Comparison of ENCODE assay signal across 8 cellular contexts in genomic region chr17:76528528-76529223, GRCh38. TPM values are rescaled to one million over a fixed set of nuclear protein-coding genes. Genes with fewer than 3 reads are reported as not detected.
A peak's percentile ranks its signal among the peaks of the same experiment; 100 is the strongest.
DNase-seq lines count a peak whose midpoint lies in the region; ATAC-seq lines count a peak whose summit lies in the region.

No MANE protein-coding gene starts in this region.

- ATAC-seq in GM21619 (IDR thresholded peaks at IDR 0.05; ENCODE audit: unreplicated experiment) (peak; percentile 16), right cardiac atrium (peak; percentile 62 to 66), GM19324 (IDR thresholded peaks at IDR 0.05; ENCODE audit: low FRiP score, unreplicated experiment) (no peak)
- ATAC-seq in stimulated activated naive CD8-positive, alpha-beta T cell treated with anti-CD3 and anti-CD28 coated beads, Interleukin-15, amount 100 ng/mL, for 72 hours = peak; percentile 29

- H3K4me1 ChIP-seq in right cardiac atrium (ENCODE audit: control insufficient read depth, insufficient read depth, low read length) = peaks cover 17% of the 10 kb centered on the region

- no peaks in the 10 kb centered on the region for H3K27me3 Mint-ChIP-seq in stimulated activated naive CD8-positive, alpha-beta T cell treated with anti-CD3 and anti-CD28 coated beads, Interleukin-15, amount 100 ng/mL, for 72 hours

- intact Hi-C loops in right cardiac atrium (cut with DNase I) = loop anchor here in 2 of 4 donors (10.0 kb wide), 2 partner anchors 56 to 96 kb away; partner anchors contain the start of gene ST6GALNAC2 (in 1 of the 2)
- intact Hi-C loops in posterior cingulate gyrus (cut with DNase I) = no loop called here

- no peaks in the 10 kb centered on the region for H3K27me3 ChIP-seq in right cardiac atrium (ENCODE audit: control insufficient read depth, insufficient read depth)

- H3K9me3 Mint-ChIP-seq in stimulated activated naive CD8-positive, alpha-beta T cell treated with anti-CD3 and anti-CD28 coated beads, Interleukin-15, amount 100 ng/mL, for 72 hours = no peaks in the 10 kb centered on the region

- peak overlapping the region; percentile 97 for H3K27ac ChIP-seq in right cardiac atrium (ENCODE audit: low read length)

- H3K4me3 Mint-ChIP-seq in stimulated activated naive CD8-positive, alpha-beta T cell treated with anti-CD3 and anti-CD28 coated beads, Interleukin-15, amount 100 ng/mL, for 72 hours = peak overlapping the region; percentile 54 to 85

- DNase-seq in amniotic epithelial cell (ENCODE audit: low read depth) (peak; percentile 24), right cardiac atrium (peak; percentile 89 to 95 (median 92)), NCI-H82 treated with DMSO at 0.1 percent for 48 hours (lab: John Stamatoyannopoulos, UW; ENCODE audit: unreplicated experiment) (no peak), posterior cingulate gyrus (no peak)
- DNase-seq in stimulated activated naive CD8-positive, alpha-beta T cell treated with anti-CD3 and anti-CD28 coated beads, Interleukin-15, amount 100 ng/mL, for 72 hours = no peak
- DNase-seq in stimulated activated CD4-positive, alpha-beta T cell treated with anti-CD3 and anti-CD28 coated beads, Interleukin-2, amount 100 ng/mL, for 48 hours = no peak

- 37% methylated on average over 31 of the region's 31 CpGs for WGBS in right cardiac atrium

- H3K4me1 Mint-ChIP-seq in stimulated activated naive CD8-positive, alpha-beta T cell treated with anti-CD3 and anti-CD28 coated beads, Interleukin-15, amount 100 ng/mL, for 72 hours = peaks cover 62% of the 10 kb centered on the region

- H3K9me3 ChIP-seq in right cardiac atrium (ENCODE audit: control insufficient read depth, low read length) = no peaks in the 10 kb centered on the region

- peak overlapping the region; percentile 6 for H3K4me3 ChIP-seq in right cardiac atrium (ENCODE audit: low read length)

- peak overlapping the region; percentile 86 to 96 for H3K27ac Mint-ChIP-seq in stimulated activated naive CD8-positive, alpha-beta T cell treated with anti-CD3 and anti-CD28 coated beads, Interleukin-15, amount 100 ng/mL, for 72 hours

RNA-seq across cellular contexts. Expression of gene CYGB, which starts 8.8 kb away (rescaled TPM):
- total RNA-seq in right cardiac atrium = 10 to 100 TPM; 46.6 to 83.9 (median 67.3) TPM
- 58.7 TPM for polyA plus RNA-seq in right cardiac atrium

RNA-seq across cellular contexts. Expression of gene PRCD, which starts 11.2 kb away (rescaled TPM):
- 10 to 100 TPM in 3 of 4 donors, 1 to 10 TPM in 1; 6.1 to 11.6 (median 10.9) TPM for total RNA-seq in right cardiac atrium
- polyA plus RNA-seq in right cardiac atrium = 9.8 TPM

RNA-seq across cellular contexts. Expression of gene RHBDF2, which starts 27.5 kb away (rescaled TPM):
- total RNA-seq in right cardiac atrium = 10 to 100 TPM; 10.2 to 16.4 (median 12.8) TPM
- 11.2 TPM for polyA plus RNA-seq in right cardiac atrium

RNA-seq across cellular contexts. Expression of gene ST6GALNAC2, which starts 57.0 kb away (rescaled TPM):
- 1 to 10 TPM; 4.0 to 5.8 (median 5.5) TPM for total RNA-seq in right cardiac atrium
- polyA plus RNA-seq in right cardiac atrium = 4.2 TPM

Comparison
In these comparisons a context has a peak if more than half of its experiments do, and no peak if none do; other contexts are left out.
1. DNase-seq: peak in amniotic epithelial cell (single experiment) and right cardiac atrium (3 of 3); none in stimulated activated naive CD8-positive, alpha-beta T cell treated with anti-CD3 and anti-CD28 coated beads, Interleukin-15, amount 100 ng/mL, for 72 hours (0 of 2), NCI-H82 treated with DMSO at 0.1 percent for 48 hours (single experiment), posterior cingulate gyrus (0 of 10) and stimulated activated CD4-positive, alpha-beta T cell treated with anti-CD3 and anti-CD28 coated beads, Interleukin-2, amount 100 ng/mL, for 48 hours (0 of 2).